Comparison of ENCODE assay signal across 1 cellular context in the genomic region with DNA sequence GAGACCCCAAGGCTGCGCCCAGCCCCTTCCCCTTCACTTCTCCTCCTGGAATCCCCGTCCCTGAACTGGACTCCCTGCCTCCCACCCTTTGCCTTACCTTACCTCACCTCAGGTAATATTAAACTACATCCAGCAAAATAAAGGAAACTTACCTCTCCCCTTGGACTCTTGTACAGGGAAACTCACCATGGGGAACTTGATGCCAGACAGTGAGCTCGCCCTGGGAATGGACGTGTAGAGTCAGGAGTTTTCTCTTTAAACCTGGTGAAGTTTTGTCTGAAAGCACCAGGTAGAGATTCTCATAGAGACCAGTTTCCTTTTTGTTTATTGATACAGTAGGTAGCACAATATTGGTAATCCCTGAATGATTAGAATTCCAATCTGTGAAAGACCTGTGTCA.
TF ChIP-seq lines count a peak whose summit lies in the region.

No MANE protein-coding gene starts in this region.

TF ChIP-seq in HepG2, 621 proteins besides CTCF, POLR2A, EP300 and RAD21 (continued from another document):
- TF ChIP-seq SRY (CRISPR knock-in tag; IDR thresholded peaks at IDR 0.05) (no peak), TAF15 (IDR thresholded peaks at IDR 0.05; ENCODE audit: low read depth, low read length, poor library complexity, severe bottlenecking) (no peak), ZNF792 (CRISPR knock-in tag; IDR thresholded peaks at IDR 0.05) (no peak), ZNF720 (CRISPR knock-in tag; IDR thresholded peaks at IDR 0.05) (no peak), ZKSCAN8 (CRISPR knock-in tag; IDR thresholded peaks at IDR 0.05; ENCODE audit: borderline replicate concordance) (no peak), SP5 (CRISPR knock-in tag; IDR thresholded peaks at IDR 0.05; ENCODE audit: borderline replicate concordance, low read depth) (no peak), ZNF124 (CRISPR knock-in tag; IDR thresholded peaks at IDR 0.05) (no peak), MED13 (CRISPR knock-in tag; IDR thresholded peaks at IDR 0.05) (no peak)
- TF ChIP-seq, protein P1, sequence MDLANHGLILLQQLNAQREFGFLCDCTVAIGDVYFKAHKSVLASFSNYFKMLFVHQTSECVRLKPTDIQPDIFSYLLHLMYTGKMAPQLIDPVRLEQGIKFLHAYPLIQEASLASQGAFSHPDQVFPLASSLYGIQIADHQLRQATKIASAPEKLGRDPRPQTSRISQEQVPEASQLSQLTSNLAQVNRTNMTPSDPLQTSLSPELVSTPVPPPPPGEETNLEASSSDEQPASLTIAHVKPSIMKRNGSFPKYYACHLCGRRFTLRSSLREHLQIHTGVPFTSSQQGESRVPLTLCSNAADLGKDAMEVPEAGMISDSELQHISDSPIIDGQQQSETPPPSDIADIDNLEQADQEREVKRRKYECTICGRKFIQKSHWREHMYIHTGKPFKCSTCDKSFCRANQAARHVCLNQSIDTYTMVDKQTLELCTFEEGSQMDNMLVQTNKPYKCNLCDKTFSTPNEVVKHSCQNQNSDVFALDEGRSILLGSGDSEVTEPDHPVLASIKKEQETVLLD (CRISPR knock-in tag; IDR thresholded peaks at IDR 0.05; ENCODE audit: low read depth): no peak
- TF ChIP-seq, protein P2, sequence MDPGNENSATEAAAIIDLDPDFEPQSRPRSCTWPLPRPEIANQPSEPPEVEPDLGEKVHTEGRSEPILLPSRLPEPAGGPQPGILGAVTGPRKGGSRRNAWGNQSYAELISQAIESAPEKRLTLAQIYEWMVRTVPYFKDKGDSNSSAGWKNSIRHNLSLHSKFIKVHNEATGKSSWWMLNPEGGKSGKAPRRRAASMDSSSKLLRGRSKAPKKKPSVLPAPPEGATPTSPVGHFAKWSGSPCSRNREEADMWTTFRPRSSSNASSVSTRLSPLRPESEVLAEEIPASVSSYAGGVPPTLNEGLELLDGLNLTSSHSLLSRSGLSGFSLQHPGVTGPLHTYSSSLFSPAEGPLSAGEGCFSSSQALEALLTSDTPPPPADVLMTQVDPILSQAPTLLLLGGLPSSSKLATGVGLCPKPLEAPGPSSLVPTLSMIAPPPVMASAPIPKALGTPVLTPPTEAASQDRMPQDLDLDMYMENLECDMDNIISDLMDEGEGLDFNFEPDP (CRISPR knock-in tag; conservative IDR thresholded peaks at IDR 0.05): no peak
